Comparison of ENCODE assay signal across 17 cellular contexts in the genomic region with DNA sequence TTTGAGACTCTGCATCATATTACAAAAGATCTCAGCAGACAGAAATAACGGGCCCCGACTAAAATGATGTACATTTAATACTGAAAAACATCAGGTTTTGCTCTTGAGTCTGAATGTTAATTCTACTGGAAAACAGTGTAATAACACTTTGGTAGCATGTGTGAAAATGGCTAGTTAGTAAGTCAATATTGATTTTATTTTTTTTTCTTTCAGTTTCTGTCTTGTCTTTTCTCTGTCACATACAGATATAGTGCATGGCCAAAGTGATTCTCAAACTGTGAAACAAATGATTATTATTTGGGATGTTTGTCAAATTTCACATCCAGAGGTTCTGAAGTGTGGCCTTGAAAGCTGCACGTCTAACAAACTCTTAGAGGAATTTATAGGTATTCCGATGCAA. TPM values are rescaled to one million over a fixed set of nuclear protein-coding genes. Genes with fewer than 3 reads are reported as not detected.
DNase-seq lines count a peak whose midpoint lies in the region; ATAC-seq lines count a peak whose summit lies in the region.
"Had no signal": no experiment of that assay in that cellular context is flagged by ENCODE, and none has a peak within 500 bp of the region (broad histone marks: within the 10 kb centered on the region; RNA-seq: fewer than 3 reads in every experiment).

No MANE protein-coding gene starts in this region.

- no peaks in the 10 kb centered on the region for H3K27me3 Mint-ChIP-seq in activated CD4-positive, alpha-beta T cell treated with anti-CD3 and anti-CD28 coated beads, Interleukin-2, amount 10 ng/mL, durations not matched to agents 24 days and 14 days
- H3K27me3 Mint-ChIP-seq in T-helper 17 cell = no peaks in the 10 kb centered on the region
- no peaks in the 10 kb centered on the region for H3K27me3 Mint-ChIP-seq in naive thymus-derived CD4-positive, alpha-beta T cell
- H3K27me3 Mint-ChIP-seq: stimulated activated naive CD8-positive, alpha-beta T cell treated with anti-CD3 and anti-CD28 coated beads, Interleukin-15, amount 100 ng/mL, for 72 hours had no signal

- DNase-seq in activated CD4-positive, alpha-beta T cell treated with anti-CD3 and anti-CD28 coated beads, Interleukin-2, amount 10 ng/mL, durations not matched to agents 24 days and 14 days = no peak
- no peak for DNase-seq in activated CD4-positive, alpha-beta T cell treated with anti-CD3 and anti-CD28 coated beads for 48 hours
- DNase-seq in T-helper 17 cell (no peak), NCI-H187 treated with DMSO at 0.1 percent for 48 hours (lab: John Stamatoyannopoulos, UW) (no peak), NCI-H1105 treated with DMSO at 0.1 percent for 48 hours (lab: John Stamatoyannopoulos, UW) (no peak), NCI-H2081 (lab: John Stamatoyannopoulos, UW) (no peak)
- no peak for DNase-seq in naive thymus-derived CD4-positive, alpha-beta T cell
- DNase-seq: activated CD4-positive, alpha-beta T cell treated with anti-CD3 and anti-CD28 coated beads for 4 hours; activated T-cell treated with anti-CD3 and anti-CD28 coated beads, Interleukin-2, amount 50 U/mL, for 4 hours; amniotic stem cell; endodermal cell; MV-4-11; NCI-H526 treated with DMSO at 0.1 percent for 48 hours; OCI-M1; SJCRH30; stimulated activated naive CD8-positive, alpha-beta T cell treated with anti-CD3 and anti-CD28 coated beads, Interleukin-15, amount 100 ng/mL, for 72 hours had no signal

- no peaks in the 10 kb centered on the region for H3K9me3 Mint-ChIP-seq in activated CD4-positive, alpha-beta T cell treated with anti-CD3 and anti-CD28 coated beads, Interleukin-2, amount 10 ng/mL, durations not matched to agents 24 days and 14 days
- H3K9me3 Mint-ChIP-seq in naive thymus-derived CD4-positive, alpha-beta T cell = no peaks in the 10 kb centered on the region
- H3K9me3 Mint-ChIP-seq: activated T-cell treated with anti-CD3 and anti-CD28 coated beads, Interleukin-2, amount 50 U/mL, for 4 hours; endodermal cell; stimulated activated naive CD8-positive, alpha-beta T cell treated with anti-CD3 and anti-CD28 coated beads, Interleukin-15, amount 100 ng/mL, for 72 hours had no signal

- no peaks in the 10 kb centered on the region for H3K9me3 ChIP-seq in T-helper 17 cell (ENCODE audit: control insufficient read depth, low read length, poor library complexity, severe bottlenecking)
- no peaks in the 10 kb centered on the region for H3K9me3 ChIP-seq in naive thymus-derived CD4-positive, alpha-beta T cell (ENCODE audit: control insufficient read depth in 2 of 3, low read length in 3 of 3)
- H3K9me3 ChIP-seq: SJCRH30 had no signal

- no peaks in the 10 kb centered on the region for H3K4me1 ChIP-seq in naive thymus-derived CD4-positive, alpha-beta T cell (ENCODE audit: control insufficient read depth in 2 of 2, insufficient read depth in 2 of 2, low read length in 2 of 2)

- peaks cover 25 to 70% (median 50%) of the 10 kb centered on the region in 3 experiments for H3K36me3 ChIP-seq in naive thymus-derived CD4-positive, alpha-beta T cell (ENCODE audit: control insufficient read depth in 2 of 3, insufficient read depth in 3 of 3, low read length in 3 of 3)

- peaks cover 64% of the 10 kb centered on the region for H3K36me3 Mint-ChIP-seq in activated CD4-positive, alpha-beta T cell treated with anti-CD3 and anti-CD28 coated beads, Interleukin-2, amount 10 ng/mL, durations not matched to agents 24 days and 14 days (ENCODE audit: low read depth)
- peaks cover 6% of the 10 kb centered on the region for H3K36me3 Mint-ChIP-seq in T-helper 17 cell (ENCODE audit: low read depth)
- peaks cover 10 to 56% (median 23%) of the 10 kb centered on the region in 5 donors for H3K36me3 Mint-ChIP-seq in naive thymus-derived CD4-positive, alpha-beta T cell

- ATAC-seq in GM19452 (IDR thresholded peaks at IDR 0.05; ENCODE audit: unreplicated experiment) (peak; percentile 29), T-helper 17 cell (peak; percentile 4)
- no peak for ATAC-seq in naive thymus-derived CD4-positive, alpha-beta T cell
- ATAC-seq: activated T-cell treated with anti-CD3 and anti-CD28 coated beads, Interleukin-2, amount 50 U/mL, for 4 hours had no signal

- H3K27ac Mint-ChIP-seq in activated CD4-positive, alpha-beta T cell treated with anti-CD3 and anti-CD28 coated beads, Interleukin-2, amount 10 ng/mL, durations not matched to agents 24 days and 14 days = peak overlapping the region; percentile 25
- H3K27ac Mint-ChIP-seq in T-helper 17 cell = peak overlapping the region; percentile 56
- peak overlapping the region in 5 of 9 donors; percentile 33 to 77 (median 69) for H3K27ac Mint-ChIP-seq in naive thymus-derived CD4-positive, alpha-beta T cell
- H3K27ac Mint-ChIP-seq: endodermal cell; stimulated activated naive CD8-positive, alpha-beta T cell treated with anti-CD3 and anti-CD28 coated beads, Interleukin-15, amount 100 ng/mL, for 72 hours had no signal

- H3K27me3 ChIP-seq in naive thymus-derived CD4-positive, alpha-beta T cell (ENCODE audit: control insufficient read depth in 2 of 2, insufficient read depth in 2 of 2, low read length in 2 of 2) = no peaks in the 10 kb centered on the region
- H3K27me3 ChIP-seq: SJCRH30 had no signal

- H3K4me1 Mint-ChIP-seq in activated CD4-positive, alpha-beta T cell treated with anti-CD3 and anti-CD28 coated beads, Interleukin-2, amount 10 ng/mL, durations not matched to agents 24 days and 14 days = peaks cover 10% of the 10 kb centered on the region
- H3K4me1 Mint-ChIP-seq in T-helper 17 cell = peaks cover 22% of the 10 kb centered on the region
- H3K4me1 Mint-ChIP-seq in naive thymus-derived CD4-positive, alpha-beta T cell = peaks cover 4 to 28% (median 10%) of the 10 kb centered on the region in 7 donors

- intact Hi-C loops in activated CD4-positive, alpha-beta T cell treated with anti-CD3 and anti-CD28 coated beads, Interleukin-2, amount 10 ng/mL, durations not matched to agents 24 days and 14 days (cut with micrococcal nuclease) = no loop called here
- intact Hi-C loops in naive thymus-derived CD4-positive, alpha-beta T cell (cut with micrococcal nuclease) = loop anchor here in 1 of 2 donors (5.0 kb wide), 1 partner anchor 47 kb away; no protein-coding TSS in a partner anchor

- H3K4me3 ChIP-seq in naive thymus-derived CD4-positive, alpha-beta T cell (ENCODE audit: low read length) = no peak overlapping the region
- H3K4me3 ChIP-seq: SJCRH30 had no signal

- H3K4me3 Mint-ChIP-seq in activated CD4-positive, alpha-beta T cell treated with anti-CD3 and anti-CD28 coated beads, Interleukin-2, amount 10 ng/mL, durations not matched to agents 24 days and 14 days = no peak overlapping the region
- peak overlapping the region; percentile 21 for H3K4me3 Mint-ChIP-seq in T-helper 17 cell
- no peak overlapping the region for H3K4me3 Mint-ChIP-seq in naive thymus-derived CD4-positive, alpha-beta T cell
- H3K4me3 Mint-ChIP-seq: activated T-cell treated with anti-CD3 and anti-CD28 coated beads, Interleukin-2, amount 50 U/mL, for 4 hours; endodermal cell; stimulated activated naive CD8-positive, alpha-beta T cell treated with anti-CD3 and anti-CD28 coated beads, Interleukin-15, amount 100 ng/mL, for 72 hours had no signal

- H3K27ac ChIP-seq in naive thymus-derived CD4-positive, alpha-beta T cell (ENCODE audit: low read depth, low read length) = no peak overlapping the region
- H3K27ac ChIP-seq: SJCRH30 had no signal

- POLR2A ChIA-PET in naive thymus-derived CD4-positive, alpha-beta T cell (lab: Charles Lee) = interaction anchor here (1.4 kb wide), 1 partner anchor 15 kb away, joined by 3 read pairs; no protein-coding TSS in a partner anchor

- CTCF ChIA-PET in naive thymus-derived CD4-positive, alpha-beta T cell (lab: Charles Lee) = interaction anchor here (1.4 kb wide), 1 partner anchor 403 kb away, joined by 4 read pairs; no protein-coding TSS in a partner anchor

RNA-seq across cellular contexts. Expression of gene CCNH, which starts 23.1 kb away (rescaled TPM):
- total RNA-seq in activated CD4-positive, alpha-beta T cell treated with anti-CD3 and anti-CD28 coated beads, Interleukin-2, amount 10 ng/mL, durations not matched to agents 24 days and 14 days = 67.2 and 75.6 TPM in 2 replicates
- 100 to 1,000 TPM; 294 to 337 TPM for total RNA-seq in T-helper 17 cell
- total RNA-seq in naive thymus-derived CD4-positive, alpha-beta T cell = 100 to 1,000 TPM in 4 of 5 experiments, 10 to 100 TPM in 1; 57.5 to 239 (median 113) TPM
- 10 to 100 TPM; 55.7 to 64.9 TPM for polyA plus RNA-seq in naive thymus-derived CD4-positive, alpha-beta T cell
